1 cellular context compared by ENCODE assay signal in genomic region chr22:45212992-45213751, GRCh38.
TF ChIP-seq lines count a peak whose summit lies in the region.

No MANE protein-coding gene starts in this region.

TF ChIP-seq in endothelial cell of umbilical vein, 7 proteins besides CTCF, POLR2A, EP300 and RAD21:
- TF ChIP-seq FOS (IDR thresholded peaks at IDR 0.05; ENCODE audit: borderline replicate concordance, insufficient read depth, low read length) (no peak), JUN (IDR thresholded peaks at IDR 0.05; ENCODE audit: borderline replicate concordance, insufficient read depth, insufficient read length, low read depth) (no peak), MAX (IDR thresholded peaks at IDR 0.05; ENCODE audit: insufficient read depth, insufficient read length) (no peak), EZH2 (IDR thresholded peaks at IDR 0.05; ENCODE audit: borderline replicate concordance, low read depth, low read length, severe bottlenecking) (no peak), POLR2AphosphoS5 (IDR thresholded peaks at IDR 0.05; ENCODE audit: insufficient read depth, low read depth, low read length) (no peak), MYC (IDR thresholded peaks at IDR 0.05; ENCODE audit: low read depth, low read length) (no peak), GATA2 (IDR thresholded peaks at IDR 0.05; ENCODE audit: insufficient read depth, insufficient read length, low read depth, low read length) (no peak)
